ENCODE assay signal across 15 cellular contexts in genomic region chr1:107804134-107804533, GRCh38.
DNase-seq lines count a peak whose midpoint lies in the region; ATAC-seq and TF ChIP-seq lines count a peak whose summit lies in the region.
"Had no signal": no experiment of that assay in that cellular context is flagged by ENCODE, and none has a peak within 500 bp of the region (broad histone marks: within the 10 kb centered on the region; RNA-seq: fewer than 3 reads in every experiment).

No MANE protein-coding gene starts in this region.

- peak overlapping the region; percentile 34 to 69 (median 64) for H3K4me3 Mint-ChIP-seq in immature natural killer cell

- CTCF ChIA-PET in PC-3 (lab: Charles Lee) = no interaction called here

- H3F3A ChIP-seq in PC-3 (ENCODE audit: low read length, unreplicated experiment) = no peaks in the 10 kb centered on the region

- H3K79me2 ChIP-seq in DND-41 (ENCODE audit: insufficient read depth, low read length) (peaks cover 32% of the 10 kb centered on the region), Karpas-422 (ENCODE audit: low read length) (no peaks in the 10 kb centered on the region), PC-3 (ENCODE audit: low read length) (no peaks in the 10 kb centered on the region)

- H3K9me3 Mint-ChIP-seq in immature natural killer cell = no peaks in the 10 kb centered on the region

- H3K27ac Mint-ChIP-seq in immature natural killer cell = peak overlapping the region; percentile 14 to 83 (median 76)

- TF ChIP-seq CTCF in DND-41 (IDR thresholded peaks at IDR 0.05; ENCODE audit: borderline replicate concordance, extremely low read depth, low read length, poor library complexity, severe bottlenecking) = no peak
- TF ChIP-seq CTCF in PC-3 (conservative IDR thresholded peaks at IDR 0.05; ENCODE audit: low read depth, low read length) = no peak

- H3K4me1 Mint-ChIP-seq in immature natural killer cell = peaks cover 70 to 88% of the 10 kb centered on the region in 2 donors

- 0 out of 2 replicates have a peak overlapping the region, but pooled peaks have one; percentile 1 for H3K9ac ChIP-seq in DND-41 (ENCODE audit: low read depth, low read length)
- no peak overlapping the region for H3K9ac ChIP-seq in Karpas-422 (ENCODE audit: low read length)
- H3K9ac ChIP-seq in PC-3 (ENCODE audit: low read length) = no peak overlapping the region

- H2AFZ ChIP-seq in DND-41 (ENCODE audit: low read depth, low read length) = no peak overlapping the region
- no peak overlapping the region for H2AFZ ChIP-seq in Karpas-422 (ENCODE audit: low read length)
- no peak overlapping the region for H2AFZ ChIP-seq in PC-3 (ENCODE audit: low read length)

- H3K4me1 ChIP-seq in DND-41 (ENCODE audit: insufficient read depth, low read length) = peaks cover 43% of the 10 kb centered on the region
- peaks cover 12% of the 10 kb centered on the region for H3K4me1 ChIP-seq in Karpas-422 (ENCODE audit: low read length)
- no peaks in the 10 kb centered on the region for H3K4me1 ChIP-seq in PC-3 (ENCODE audit: insufficient read depth, low read length)
- H3K4me1 ChIP-seq: adrenal gland, esophagus muscularis mucosa had no signal

- peak; percentile 94 for ATAC-seq in DND-41 (ENCODE audit: insufficient read depth, low read depth)
- no peak for ATAC-seq in HG02840 (IDR thresholded peaks at IDR 0.05; ENCODE audit: low FRiP score, unreplicated experiment)
- ATAC-seq in GM18867 (IDR thresholded peaks at IDR 0.05; ENCODE audit: unreplicated experiment) = no peak
- no peak for ATAC-seq in PC-3
- ATAC-seq: left lobe of liver had no signal

- DNase-seq in DND-41 (no peak), Karpas-422 (no peak), SKM-1 treated with dmso at 0.1 percent for 144 hours (lab: John Stamatoyannopoulos, UW; ENCODE audit: unreplicated experiment) (peak; percentile 48), immature natural killer cell (peak in 2 of 3 donors; percentile 31 to 38), PC-3 (no peak)
- DNase-seq: adrenal gland; IMR-90; NCI-H2029 treated with DMSO at 0.1 percent for 48 hours; NK-92 treated with Interleukin-12 subunit alpha and Interleukin-12 subunit beta, amount 100 ng/mL, for 24 hours had no signal

- BruUV-seq in PC-3 (replicated peaks; lab: Mats Ljungman, UMichigan) = no TSS peak

- intact Hi-C loops in PC-3 (cut with micrococcal nuclease) = no loop called here

- no peaks in the 10 kb centered on the region for H3K36me3 Mint-ChIP-seq in immature natural killer cell

- peaks cover 7% of the 10 kb centered on the region; the same call in 1 of the 2 replicates for H4K20me1 ChIP-seq in DND-41 (ENCODE audit: insufficient read depth, low read length)
- H4K20me1 ChIP-seq in Karpas-422 (ENCODE audit: insufficient read depth, low read depth, low read length) = no peaks in the 10 kb centered on the region
- no peaks in the 10 kb centered on the region for H4K20me1 ChIP-seq in PC-3 (ENCODE audit: low read length)

- H3K4me3 ChIP-seq in DND-41 (ENCODE audit: low read depth in 1 of 2, low read length in 2 of 2) (no peak overlapping the region), Karpas-422 (ENCODE audit: low read length) (no peak overlapping the region), PC-3 (ENCODE audit: low read length) (no peak overlapping the region)
- H3K4me3 ChIP-seq: adrenal gland, esophagus muscularis mucosa, smooth muscle cell, thoracic aorta had no signal

- H3K27me3 Mint-ChIP-seq in immature natural killer cell (ENCODE audit: low read depth in 3 of 3) = peaks cover 0 to 4% (median 0%) of the 10 kb centered on the region in 3 donors

- H3K27ac ChIP-seq in DND-41 (ENCODE audit: low read length) = peak overlapping the region; percentile 40; the same call in 1 of the 2 replicates
- no peak overlapping the region for H3K27ac ChIP-seq in Karpas-422 (ENCODE audit: low read length)
- H3K27ac ChIP-seq in PC-3 (ENCODE audit: low read length) = no peak overlapping the region
- H3K27ac ChIP-seq: adrenal gland, esophagus muscularis mucosa, thoracic aorta had no signal

- H3K27me3 ChIP-seq in DND-41 (ENCODE audit: insufficient read depth, low read length, poor library complexity) = no peaks in the 10 kb centered on the region
- H3K27me3 ChIP-seq in Karpas-422 (ENCODE audit: low read length) = no peaks in the 10 kb centered on the region
- peaks cover 8% of the 10 kb centered on the region; the same call in 1 of the 2 replicates for H3K27me3 ChIP-seq in PC-3 (ENCODE audit: low read length)
- H3K27me3 ChIP-seq: adrenal gland had no signal

- peak overlapping the region; percentile 38 for H3K4me2 ChIP-seq in DND-41 (ENCODE audit: insufficient read depth, low read length)
- peak overlapping the region; percentile 33 for H3K4me2 ChIP-seq in Karpas-422 (ENCODE audit: low read depth, low read length, poor library complexity, severe bottlenecking)
- H3K4me2 ChIP-seq in PC-3 (ENCODE audit: low read length) = no peak overlapping the region
- H3K4me2 ChIP-seq: smooth muscle cell had no signal

- H3K36me3 ChIP-seq in DND-41 (ENCODE audit: insufficient read depth, low read length) = no peaks in the 10 kb centered on the region
- H3K36me3 ChIP-seq in Karpas-422 (ENCODE audit: insufficient read depth, low read length) = no peaks in the 10 kb centered on the region
- H3K36me3 ChIP-seq in PC-3 (ENCODE audit: low read depth, low read length) = no peaks in the 10 kb centered on the region
- H3K36me3 ChIP-seq: adrenal gland, esophagus muscularis mucosa, thoracic aorta had no signal

- POLR2A ChIA-PET in PC-3 (lab: Charles Lee; ENCODE audit: unreplicated experiment) = no interaction called here

- H3K9me2 ChIP-seq in Karpas-422 (replicated peaks; ENCODE audit: insufficient read depth, low read length) = no peaks in the 10 kb centered on the region
- H3K9me2 ChIP-seq in PC-3 (replicated peaks; ENCODE audit: low read length) = no peaks in the 10 kb centered on the region

- H3K9me3 ChIP-seq in DND-41 (ENCODE audit: insufficient read depth, low read length, severe bottlenecking) (no peaks in the 10 kb centered on the region), Karpas-422 (ENCODE audit: low read length) (no peaks in the 10 kb centered on the region), PC-3 (ENCODE audit: low read length) (no peaks in the 10 kb centered on the region)
- H3K9me3 ChIP-seq: adrenal gland, thoracic aorta had no signal

Comparison
In these comparisons a context has a peak if more than half of its experiments do, and no peak if none do; other contexts are left out.
1. DNase-seq: peak in SKM-1 treated with dmso at 0.1 percent for 144 hours (single experiment) and immature natural killer cell (2 of 3); none in DND-41 (single experiment), Karpas-422 (single experiment) and PC-3 (single experiment).